ENCODE assay signal across 33 cellular contexts in genomic region chr20:52722926-52723325, GRCh38.
"Had no signal": no experiment of that assay in that cellular context is flagged by ENCODE, and none has a peak within 500 bp of the region (broad histone marks: within the 10 kb centered on the region; RNA-seq: fewer than 3 reads in every experiment).

No MANE protein-coding gene starts in this region.

- H3K4me1 ChIP-seq: ascending aorta had no signal

- ATAC-seq: activated CD8-positive, alpha-beta memory T cell treated with anti-CD3 and anti-CD28 coated beads, Interleukin-2, amount 10 ng/mL, durations not matched to agents 7 days and 5 days; activated CD8-positive, alpha-beta T cell treated with anti-CD3 and anti-CD28 coated beads, Interleukin-2, amount 10 ng/mL, durations not matched to agents 7 days and 5 days; activated naive CD8-positive, alpha-beta T cell treated with anti-CD3 and anti-CD28 coated beads, Interleukin-2, amount 50 U/mL, for 24 hours had no signal

- H3K36me3 ChIP-seq: ascending aorta, cardiac muscle cell had no signal

- H3K27me3 ChIP-seq: ascending aorta, cardiac muscle cell had no signal

- H3K27ac ChIP-seq: ascending aorta, cardiac muscle cell had no signal

- H3K4me3 ChIP-seq: ascending aorta, cardiac muscle cell had no signal

- H3K9me3 ChIP-seq: ascending aorta had no signal

- H3K36me3 Mint-ChIP-seq: activated CD8-positive, alpha-beta memory T cell treated with anti-CD3 and anti-CD28 coated beads, Interleukin-2, amount 10 ng/mL, durations not matched to agents 7 days and 5 days; activated naive CD4-positive, alpha-beta T cell treated with anti-CD3 and anti-CD28 coated beads, Interleukin-2, amount 10 ng/mL, durations not matched to agents 7 days and 5 days; activated naive CD4-positive, alpha-beta T cell treated with anti-CD3 and anti-CD28 coated beads, Interleukin-2, amount 50 U/mL, for 24 hours; activated naive CD8-positive, alpha-beta T cell; activated naive CD8-positive, alpha-beta T cell treated with anti-CD3 and anti-CD28 coated beads, Interleukin-2, amount 10 ng/mL, durations not matched to agents 7 days and 5 days; brain had no signal

- H3K4me1 Mint-ChIP-seq: activated B cell treated with CpG ODN at 0.5 μM for 24 hours; activated CD4-positive, alpha-beta memory T cell treated with anti-CD3 and anti-CD28 coated beads, Interleukin-2, amount 10 ng/mL, durations not matched to agents 7 days and 5 days; activated CD4-positive, alpha-beta T cell treated with anti-CD3 and anti-CD28 coated beads, Interleukin-2, amount 10 ng/mL, durations not matched to agents 24 days and 14 days; activated CD8-positive, alpha-beta memory T cell treated with anti-CD3 and anti-CD28 coated beads, Interleukin-2, amount 10 ng/mL, durations not matched to agents 7 days and 5 days; activated naive CD4-positive, alpha-beta T cell treated with anti-CD3 and anti-CD28 coated beads, Interleukin-2, amount 10 ng/mL, durations not matched to agents 7 days and 5 days; activated naive CD8-positive, alpha-beta T cell treated with anti-CD3 and anti-CD28 coated beads, Interleukin-2, amount 10 ng/mL, durations not matched to agents 7 days and 5 days; activated naive CD8-positive, alpha-beta T cell treated with anti-CD3 and anti-CD28 coated beads, Interleukin-2, amount 50 U/mL, for 24 hours; brain had no signal

- H3K9me3 Mint-ChIP-seq: activated B cell treated with CpG ODN at 0.5 μM for 24 hours; activated CD4-positive, alpha-beta T cell treated with anti-CD3 and anti-CD28 coated beads, Interleukin-2, amount 10 ng/mL, durations not matched to agents 24 days and 14 days; activated naive CD4-positive, alpha-beta T cell treated with anti-CD3 and anti-CD28 coated beads, Interleukin-2, amount 10 ng/mL, durations not matched to agents 7 days and 5 days; activated naive CD4-positive, alpha-beta T cell treated with anti-CD3 and anti-CD28 coated beads, Interleukin-2, amount 50 U/mL, for 24 hours; activated naive CD8-positive, alpha-beta T cell treated with anti-CD3 and anti-CD28 coated beads, Interleukin-2, amount 10 ng/mL, durations not matched to agents 7 days and 5 days; activated T-cell treated with anti-CD3 and anti-CD28 coated beads, Interleukin-2, amount 50 U/mL, for 24 hours; activated T-helper 2 cell treated with anti-CD3 and anti-CD28 coated beads, Interferon-gamma antibody, Interleukin-2, Interleukin-4, amounts not matched to agents 10 μg/mL and 5 μg/mL and 100 μg/mL, durations not matched to agents 14 hours and 24 hours and 36 hours; central memory CD8-positive, alpha-beta T cell; T-helper 1 cell treated with Interleukin-12 subunit alpha and Interleukin-12 subunit beta and Interleukin-4 antibody, amounts not matched to agents 30 μg/mL and 1 μg/mL, for 36 hours; T-helper 2 cell treated with Interferon-gamma antibody and Interleukin-4, amounts not matched to agents 5 μg/mL and 100 μg/mL, for 36 hours had no signal

- DNase-seq: activated B cell treated with CpG ODN at 0.5 μM for 24 hours; activated CD4-positive, alpha-beta memory T cell treated with anti-CD3 and anti-CD28 coated beads, Interleukin-2, amount 10 ng/mL, durations not matched to agents 7 days and 5 days; activated CD4-positive, alpha-beta T cell treated with anti-CD3 and anti-CD28 coated beads for 4 hours; activated CD4-positive, alpha-beta T cell treated with anti-CD3 and anti-CD28 coated beads, Interleukin-2, amount 10 ng/mL, durations not matched to agents 24 days and 14 days; activated CD4-positive, alpha-beta T cell treated with anti-CD3 and anti-CD28 coated beads, Interleukin-2, amount 50 U/mL, for 48 hours; activated CD4-positive, CD25-positive, alpha-beta regulatory T cell treated with anti-CD3 and anti-CD28 coated beads, Interleukin-2, amount 50 U/mL, for 72 hours; activated CD8-positive, alpha-beta memory T cell treated with anti-CD3 and anti-CD28 coated beads for 24 hours; activated CD8-positive, alpha-beta memory T cell treated with anti-CD3 and anti-CD28 coated beads, Interleukin-2, amount 10 ng/mL, durations not matched to agents 7 days and 5 days; activated CD8-positive, alpha-beta memory T cell treated with anti-CD3 and anti-CD28 coated beads, Interleukin-2, amount 50 U/mL, for 48 hours; activated CD8-positive, alpha-beta T cell treated with anti-CD3 and anti-CD28 coated beads, Interleukin-2, amount 10 ng/mL, durations not matched to agents 7 days and 5 days; activated effector memory CD4-positive, alpha-beta T cell treated with Interleukin-2 at 50 U/mL for 16 hours; activated gamma-delta T cell; activated naive CD4-positive, alpha-beta T cell treated with anti-CD3 and anti-CD28 coated beads, Interleukin-2, amount 10 ng/mL, durations not matched to agents 7 days and 5 days; activated naive CD4-positive, alpha-beta T cell treated with Interleukin-2 at 50 U/mL for 16 hours; activated naive CD8-positive, alpha-beta T cell treated with anti-CD3 and anti-CD28 coated beads, Interleukin-2, amount 10 ng/mL, durations not matched to agents 7 days and 5 days; activated naive CD8-positive, alpha-beta T cell treated with anti-CD3 and anti-CD28 coated beads, Interleukin-2, amount 50 U/mL, for 24 hours; activated T-cell treated with anti-CD3 and anti-CD28 coated beads, Interleukin-2, amount 50 U/mL, for 24 hours; activated T-cell treated with anti-CD3 and anti-CD28 coated beads, Interleukin-2, amount 50 U/mL, for 48 hours; amygdala; anterior cingulate cortex; caudate nucleus; T-helper 1 cell; T-helper 2 cell; T-helper 9 cell had no signal

- H3K27me3 Mint-ChIP-seq: activated B cell treated with CpG ODN at 0.5 μM for 24 hours; activated CD4-positive, alpha-beta memory T cell treated with anti-CD3 and anti-CD28 coated beads, Interleukin-2, amount 10 ng/mL, durations not matched to agents 7 days and 5 days; activated CD4-positive, alpha-beta T cell treated with anti-CD3 and anti-CD28 coated beads, Interleukin-2, amount 10 ng/mL, durations not matched to agents 24 days and 14 days; activated CD8-positive, alpha-beta memory T cell treated with anti-CD3 and anti-CD28 coated beads, Interleukin-2, amount 10 ng/mL, durations not matched to agents 7 days and 5 days; activated naive CD4-positive, alpha-beta T cell treated with anti-CD3 and anti-CD28 coated beads, Interleukin-2, amount 10 ng/mL, durations not matched to agents 7 days and 5 days; activated naive CD4-positive, alpha-beta T cell treated with anti-CD3 and anti-CD28 coated beads, Interleukin-2, amount 50 U/mL, for 24 hours; activated naive CD8-positive, alpha-beta T cell treated with anti-CD3 and anti-CD28 coated beads, Interleukin-2, amount 10 ng/mL, durations not matched to agents 7 days and 5 days; activated naive CD8-positive, alpha-beta T cell treated with anti-CD3 and anti-CD28 coated beads, Interleukin-2, amount 50 U/mL, for 24 hours; central memory CD8-positive, alpha-beta T cell had no signal

- H3K27ac Mint-ChIP-seq: activated B cell treated with CpG ODN at 0.5 μM for 24 hours; activated CD4-positive, alpha-beta memory T cell treated with anti-CD3 and anti-CD28 coated beads, Interleukin-2, amount 10 ng/mL, durations not matched to agents 7 days and 5 days; activated CD4-positive, alpha-beta T cell treated with anti-CD3 and anti-CD28 coated beads, Interleukin-2, amount 10 ng/mL, durations not matched to agents 24 days and 14 days; activated CD8-positive, alpha-beta memory T cell treated with anti-CD3 and anti-CD28 coated beads, Interleukin-2, amount 10 ng/mL, durations not matched to agents 7 days and 5 days; activated CD8-positive, alpha-beta T cell treated with anti-CD3 and anti-CD28 coated beads, Interleukin-2, amount 10 ng/mL, durations not matched to agents 7 days and 5 days; activated naive CD4-positive, alpha-beta T cell treated with anti-CD3 and anti-CD28 coated beads, Interleukin-2, amount 10 ng/mL, durations not matched to agents 7 days and 5 days; activated naive CD4-positive, alpha-beta T cell treated with anti-CD3 and anti-CD28 coated beads, Interleukin-2, amount 50 U/mL, for 24 hours; activated naive CD8-positive, alpha-beta T cell; activated naive CD8-positive, alpha-beta T cell treated with anti-CD3 and anti-CD28 coated beads, Interleukin-2, amount 10 ng/mL, durations not matched to agents 7 days and 5 days; activated naive CD8-positive, alpha-beta T cell treated with anti-CD3 and anti-CD28 coated beads, Interleukin-2, amount 50 U/mL, for 24 hours; activated T-cell treated with anti-CD3 and anti-CD28 coated beads, Interleukin-2, amount 50 U/mL, for 24 hours; activated T-helper 2 cell treated with anti-CD3 and anti-CD28 coated beads, Interferon-gamma antibody, Interleukin-2, Interleukin-4, amounts not matched to agents 10 μg/mL and 5 μg/mL and 100 μg/mL, durations not matched to agents 14 hours and 24 hours and 36 hours; T-helper 1 cell treated with Interleukin-12 subunit alpha and Interleukin-12 subunit beta and Interleukin-4 antibody, amounts not matched to agents 30 μg/mL and 1 μg/mL, for 36 hours; T-helper 2 cell treated with Interferon-gamma antibody and Interleukin-4, amounts not matched to agents 5 μg/mL and 100 μg/mL, for 36 hours had no signal

- H3K4me3 Mint-ChIP-seq: activated B cell treated with CpG ODN at 0.5 μM for 24 hours; activated CD4-positive, alpha-beta memory T cell treated with anti-CD3 and anti-CD28 coated beads, Interleukin-2, amount 10 ng/mL, durations not matched to agents 7 days and 5 days; activated CD4-positive, alpha-beta T cell treated with anti-CD3 and anti-CD28 coated beads, Interleukin-2, amount 10 ng/mL, durations not matched to agents 24 days and 14 days; activated CD8-positive, alpha-beta memory T cell treated with anti-CD3 and anti-CD28 coated beads, Interleukin-2, amount 10 ng/mL, durations not matched to agents 7 days and 5 days; activated CD8-positive, alpha-beta T cell treated with anti-CD3 and anti-CD28 coated beads, Interleukin-2, amount 10 ng/mL, durations not matched to agents 7 days and 5 days; activated naive CD4-positive, alpha-beta T cell treated with anti-CD3 and anti-CD28 coated beads, Interleukin-2, amount 10 ng/mL, durations not matched to agents 7 days and 5 days; activated naive CD4-positive, alpha-beta T cell treated with anti-CD3 and anti-CD28 coated beads, Interleukin-2, amount 50 U/mL, for 24 hours; activated naive CD8-positive, alpha-beta T cell; activated naive CD8-positive, alpha-beta T cell treated with anti-CD3 and anti-CD28 coated beads, Interleukin-2, amount 10 ng/mL, durations not matched to agents 7 days and 5 days; activated naive CD8-positive, alpha-beta T cell treated with anti-CD3 and anti-CD28 coated beads, Interleukin-2, amount 50 U/mL, for 24 hours; activated T-cell treated with anti-CD3 and anti-CD28 coated beads, Interleukin-2, amount 50 U/mL, for 24 hours; brain; central memory CD8-positive, alpha-beta T cell; T-helper 1 cell treated with Interleukin-12 subunit alpha and Interleukin-12 subunit beta and Interleukin-4 antibody, amounts not matched to agents 30 μg/mL and 1 μg/mL, for 36 hours; T-helper 2 cell treated with Interferon-gamma antibody and Interleukin-4, amounts not matched to agents 5 μg/mL and 100 μg/mL, for 36 hours had no signal
